Comparison of ENCODE assay signal across 10 cellular contexts in the genomic region with DNA sequence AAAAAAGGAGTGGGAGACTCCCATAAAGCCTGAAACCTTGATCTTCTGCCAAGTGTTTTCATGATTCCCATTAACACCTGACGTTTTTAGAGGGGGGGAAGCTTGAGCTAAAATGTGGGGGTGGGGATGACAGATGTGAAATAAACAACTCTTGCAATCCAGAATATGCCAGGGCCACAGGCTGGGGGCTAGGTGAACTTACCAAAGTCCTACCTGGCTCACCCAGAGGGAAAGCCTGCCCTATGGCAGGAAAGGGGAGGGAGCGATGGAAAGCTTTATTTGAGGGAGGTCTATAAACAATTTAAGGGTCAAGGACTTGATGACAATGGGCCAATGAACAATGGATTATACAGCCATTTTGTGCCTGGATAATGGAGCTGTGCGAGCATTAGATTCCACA.
DNase-seq lines count a peak whose midpoint lies in the region; ATAC-seq and TF ChIP-seq lines count a peak whose summit lies in the region.
"Had no signal": no experiment of that assay in that cellular context is flagged by ENCODE, and none has a peak within 500 bp of the region (broad histone marks: within the 10 kb centered on the region; RNA-seq: fewer than 3 reads in every experiment).

No MANE protein-coding gene starts in this region.

- DNase-seq in CD4-positive, alpha-beta memory T cell: no peak
- DNase-seq in sciatic nerve (ENCODE audit: low spot score) (peak; percentile 35), left lobe of liver (ENCODE audit: low spot score) (no peak), anterior cingulate cortex (lab: John Stamatoyannopoulos, UW) (no peak)
- DNase-seq: NCI-H510A, RPMI8226 had no signal

- H3K9me3 ChIP-seq in CD4-positive, alpha-beta memory T cell (ENCODE audit: control insufficient read depth in 1 of 2, low read length in 2 of 2): no peaks in the 10 kb centered on the region
- no peaks in the 10 kb centered on the region for H3K9me3 ChIP-seq in HEK293 (ENCODE audit: control insufficient read depth, insufficient read depth, low read depth, low read length)

- intact Hi-C loops in CD4-positive, alpha-beta memory T cell (cut with micrococcal nuclease): loop anchor here (5.0 to 10.0 kb wide), 3 partner anchors 110 to 612 kb away; partner anchors contain the start of gene LRIG1
- intact Hi-C loops in sciatic nerve (cut with DNase I): no loop called here

- CTCF ChIA-PET in CD4-positive, alpha-beta memory T cell (lab: Charles Lee; ENCODE audit: partially characterized antibody): interaction anchor here (0.8 to 5.1 kb wide), 10 partner anchors 9 to 430 kb away, joined by 3 to 53 read pairs (median 10); no protein-coding TSS in a partner anchor
- CTCF ChIA-PET in HEK293 (lab: Yijun Ruan, JAX): no interaction called here

- H3K27ac Mint-ChIP-seq in CD4-positive, alpha-beta memory T cell: peak overlapping the region; percentile 90 to 99 (median 97)
- H3K27ac Mint-ChIP-seq in brain: peak overlapping the region in 3 of 5 experiments; percentile 51 to 85 (median 70)
- H3K27ac Mint-ChIP-seq: dendritic cell treated with granulocyte-macrophage colony-stimulating factor and Interleukin-4, amounts not matched to agents 40 ng/mL and 50 ng/mL, for 4 days had no signal

- peaks cover 65% of the 10 kb centered on the region for H3K4me1 ChIP-seq in CD4-positive, alpha-beta memory T cell (ENCODE audit: insufficient read depth, low read length)
- no peaks in the 10 kb centered on the region for H3K4me1 ChIP-seq in HEK293 (ENCODE audit: control insufficient read depth, insufficient read depth, low read length)

- H3K27me3 ChIP-seq in CD4-positive, alpha-beta memory T cell (ENCODE audit: insufficient read depth, low read length): no peaks in the 10 kb centered on the region

- no peaks in the 10 kb centered on the region for H3K9me3 Mint-ChIP-seq in CD4-positive, alpha-beta memory T cell
- H3K9me3 Mint-ChIP-seq in brain: peaks cover 5 to 14% (median 9%) of the 10 kb centered on the region in 5 experiments
- H3K9me3 Mint-ChIP-seq: dendritic cell treated with granulocyte-macrophage colony-stimulating factor and Interleukin-4, amounts not matched to agents 40 ng/mL and 50 ng/mL, for 4 days had no signal

- peaks cover 55 to 74% (median 64%) of the 10 kb centered on the region in 4 donors for H3K4me1 Mint-ChIP-seq in CD4-positive, alpha-beta memory T cell
- peaks cover 51% of the 10 kb centered on the region for H3K4me1 Mint-ChIP-seq in brain

- H3K36me3 Mint-ChIP-seq in CD4-positive, alpha-beta memory T cell: peaks cover 41 to 67% of the 10 kb centered on the region in 2 donors
- H3K36me3 Mint-ChIP-seq in brain: peaks cover 100% of the 10 kb centered on the region

- H3K4me3 ChIP-seq in CD4-positive, alpha-beta memory T cell (ENCODE audit: low read length in 2 of 2): peak overlapping the region in 1 of 2 donors; percentile 44
- no peak overlapping the region for H3K4me3 ChIP-seq in HEK293 (ENCODE audit: low read depth, low read length)

- H3K36me3 ChIP-seq in CD4-positive, alpha-beta memory T cell (ENCODE audit: insufficient read depth, low read length): peaks cover 23% of the 10 kb centered on the region
- peaks cover 0 to 67% of the 10 kb centered on the region in 2 experiments; a peak in 1 of 3 replicates for H3K36me3 ChIP-seq in HEK293 (ENCODE audit: control insufficient read depth in 2 of 2, insufficient read depth in 1 of 2, low read length in 2 of 2)

- peak overlapping the region; percentile 72 to 94 (median 89) for H3K4me3 Mint-ChIP-seq in CD4-positive, alpha-beta memory T cell
- no peak overlapping the region for H3K4me3 Mint-ChIP-seq in brain
- H3K4me3 Mint-ChIP-seq: dendritic cell treated with granulocyte-macrophage colony-stimulating factor and Interleukin-4, amounts not matched to agents 40 ng/mL and 50 ng/mL, for 4 days had no signal

- TF ChIP-seq CTCF in HEK293 (tag by site-specific recombination; IDR thresholded peaks at IDR 0.05): no peak
- TF ChIP-seq CTCF in brain (conservative IDR thresholded peaks at IDR 0.05): no peak

- POLR2A ChIA-PET in CD4-positive, alpha-beta memory T cell (lab: Charles Lee; ENCODE audit: partially characterized antibody): interaction anchor here (1.3 to 3.0 kb wide), 7 partner anchors 9 to 104 kb away, joined by 4 to 21 read pairs (median 12); no protein-coding TSS in a partner anchor
- POLR2A ChIA-PET in HEK293 (lab: Yijun Ruan, JAX): no interaction called here

- H3K27me3 Mint-ChIP-seq in CD4-positive, alpha-beta memory T cell: no peaks in the 10 kb centered on the region
- H3K27me3 Mint-ChIP-seq in brain: no peaks in the 10 kb centered on the region
- H3K27me3 Mint-ChIP-seq: dendritic cell treated with granulocyte-macrophage colony-stimulating factor and Interleukin-4, amounts not matched to agents 40 ng/mL and 50 ng/mL, for 4 days had no signal

- peak overlapping the region; percentile 45 for H3K27ac ChIP-seq in CD4-positive, alpha-beta memory T cell (ENCODE audit: low read depth, low read length)
- no peak overlapping the region for H3K27ac ChIP-seq in HEK293 (ENCODE audit: extremely low read depth, low read depth, low read length)

- ATAC-seq in sciatic nerve (no peak), GM21515 (IDR thresholded peaks at IDR 0.05; ENCODE audit: unreplicated experiment) (no peak), left lobe of liver (no peak)

TF ChIP-seq in HEK293, 187 proteins besides CTCF, POLR2A, EP300 and RAD21:
- TF ChIP-seq EGR2 (tag by site-specific recombination; IDR thresholded peaks at IDR 0.05; ENCODE audit: low read depth) (peak; percentile 3; the same call in 1 of the 2 replicates), ZFHX2 (tag by site-specific recombination; conservative IDR thresholded peaks at IDR 0.05) (peak; percentile 62; the same call in 1 of the 2 replicates)
- TF ChIP-seq, protein P1, sequence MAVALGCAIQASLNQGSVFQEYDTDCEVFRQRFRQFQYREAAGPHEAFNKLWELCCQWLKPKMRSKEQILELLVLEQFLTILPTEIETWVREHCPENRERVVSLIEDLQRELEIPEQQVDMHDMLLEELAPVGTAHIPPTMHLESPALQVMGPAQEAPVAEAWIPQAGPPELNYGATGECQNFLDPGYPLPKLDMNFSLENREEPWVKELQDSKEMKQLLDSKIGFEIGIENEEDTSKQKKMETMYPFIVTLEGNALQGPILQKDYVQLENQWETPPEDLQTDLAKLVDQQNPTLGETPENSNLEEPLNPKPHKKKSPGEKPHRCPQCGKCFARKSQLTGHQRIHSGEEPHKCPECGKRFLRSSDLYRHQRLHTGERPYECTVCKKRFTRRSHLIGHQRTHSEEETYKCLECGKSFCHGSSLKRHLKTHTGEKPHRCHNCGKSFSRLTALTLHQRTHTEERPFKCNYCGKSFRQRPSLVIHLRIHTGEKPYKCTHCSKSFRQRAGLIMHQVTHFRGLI (tag by site-specific recombination; IDR thresholded peaks at IDR 0.05): no peak
TF ChIP-seq in HEK293: peak in this region for 2.

Comparison
In these comparisons a context has a peak if more than half of its experiments do, and no peak if none do; other contexts are left out.
1. H3K4me3 Mint-ChIP-seq: peak in CD4-positive, alpha-beta memory T cell (8 of 8); none in brain (0 of 5).